In genomic region chr3:28836199-28836598, GRCh38 we compare ENCODE assay signal across 17 cellular contexts.
"Had no signal": no experiment of that assay in that cellular context is flagged by ENCODE, and none has a peak within 500 bp of the region (broad histone marks: within the 10 kb centered on the region; RNA-seq: fewer than 3 reads in every experiment).

No MANE protein-coding gene starts in this region.

- H3K9me3 ChIP-seq: prostate gland, right lobe of liver, testis had no signal

- H3K4me1 Mint-ChIP-seq: central memory CD8-positive, alpha-beta T cell; natural killer cell had no signal

- DNase-seq: activated CD4-positive, alpha-beta T cell treated with anti-CD3 and anti-CD28 coated beads for 48 hours; activated CD8-positive, alpha-beta memory T cell treated with anti-CD3 and anti-CD28 coated beads, Interleukin-2, amount 50 U/mL, for 48 hours; activated CD8-positive, alpha-beta T cell treated with anti-CD3 and anti-CD28 coated beads, Interleukin-2, amount 10 ng/mL, durations not matched to agents 7 days and 5 days; activated naive CD4-positive, alpha-beta T cell treated with Interleukin-2 at 50 U/mL for 16 hours; cortex of kidney; erythroblast; left cardiac atrium; mucosa of descending colon; natural killer cell; right lobe of liver; stimulated activated CD4-positive, alpha-beta T cell treated with anti-CD3 and anti-CD28 coated beads, Interleukin-2, amount 100 ng/mL, for 24 hours; stimulated activated naive CD4-positive, alpha-beta T cell; testis had no signal

- H3K4me3 ChIP-seq: lung, mucosa of descending colon, prostate gland, right lobe of liver, testis had no signal

- H3K27me3 ChIP-seq: right lobe of liver, testis had no signal

- H3K27ac ChIP-seq: prostate gland, right lobe of liver, testis had no signal

- H3K27ac Mint-ChIP-seq: activated CD8-positive, alpha-beta T cell treated with anti-CD3 and anti-CD28 coated beads, Interleukin-2, amount 10 ng/mL, durations not matched to agents 7 days and 5 days; natural killer cell; WTC11 had no signal

- H3K36me3 ChIP-seq: prostate gland, right lobe of liver had no signal

- H3K4me3 Mint-ChIP-seq: activated CD8-positive, alpha-beta T cell treated with anti-CD3 and anti-CD28 coated beads, Interleukin-2, amount 10 ng/mL, durations not matched to agents 7 days and 5 days; central memory CD8-positive, alpha-beta T cell; natural killer cell; WTC11 had no signal

- H3K27me3 Mint-ChIP-seq: central memory CD8-positive, alpha-beta T cell had no signal

- H3K36me3 Mint-ChIP-seq: natural killer cell, WTC11 had no signal

- H3K9me3 Mint-ChIP-seq: central memory CD8-positive, alpha-beta T cell had no signal

- ATAC-seq: activated CD8-positive, alpha-beta T cell treated with anti-CD3 and anti-CD28 coated beads, Interleukin-2, amount 10 ng/mL, durations not matched to agents 7 days and 5 days; mucosa of descending colon; natural killer cell; right lobe of liver had no signal

- H3K4me1 ChIP-seq: prostate gland, right lobe of liver, testis had no signal
